1 cellular context compared by ENCODE assay signal in genomic region chr3:137768021-137768360, GRCh38.
TF ChIP-seq lines count a peak whose summit lies in the region.

No MANE protein-coding gene starts in this region.

TF ChIP-seq in IMR-90, 13 proteins besides CTCF, POLR2A, EP300 and RAD21:
- TF ChIP-seq FOS (IDR thresholded peaks at IDR 0.05; ENCODE audit: low read depth, low read length), result no peak
- no peak for TF ChIP-seq RCOR1 (IDR thresholded peaks at IDR 0.05; ENCODE audit: insufficient replicate concordance, low read length)
- no peak for TF ChIP-seq MXI1 (IDR thresholded peaks at IDR 0.05; ENCODE audit: borderline replicate concordance, low read depth, low read length)
- TF ChIP-seq ELK1 (IDR thresholded peaks at IDR 0.05; ENCODE audit: borderline replicate concordance, low read depth, low read length), result no peak
- no peak for TF ChIP-seq SMC3 (IDR thresholded peaks at IDR 0.05; ENCODE audit: low read depth, low read length)
- TF ChIP-seq NFE2L2 (IDR thresholded peaks at IDR 0.05; ENCODE audit: low read depth, low read length), result no peak
- TF ChIP-seq MAZ (IDR thresholded peaks at IDR 0.05; ENCODE audit: borderline replicate concordance, low read depth, low read length), result no peak
- no peak for TF ChIP-seq RFX5 (IDR thresholded peaks at IDR 0.05; ENCODE audit: low read depth, low read length)
- TF ChIP-seq MAFK (IDR thresholded peaks at IDR 0.05; ENCODE audit: low read depth, low read length), result no peak
- no peak for TF ChIP-seq USF2 (IDR thresholded peaks at IDR 0.05; ENCODE audit: low read depth, low read length)
- TF ChIP-seq BHLHE40 (IDR thresholded peaks at IDR 0.05; ENCODE audit: low read depth, low read length), result no peak
- TF ChIP-seq CHD1 (IDR thresholded peaks at IDR 0.05; ENCODE audit: low read depth, low read length), result no peak
- no peak for TF ChIP-seq CEBPB (IDR thresholded peaks at IDR 0.05; ENCODE audit: low read depth, low read length)
